ENCODE assay signal across 20 cellular contexts in genomic region chr6:139744891-139745290, GRCh38.
"Had no signal": no experiment of that assay in that cellular context is flagged by ENCODE, and none has a peak within 500 bp of the region (broad histone marks: within the 10 kb centered on the region; RNA-seq: fewer than 3 reads in every experiment).

No MANE protein-coding gene starts in this region.

- H3K4me3 Mint-ChIP-seq: activated CD8-positive, alpha-beta T cell treated with anti-CD3 and anti-CD28 coated beads, Interleukin-2, amount 10 ng/mL, durations not matched to agents 7 days and 5 days; activated naive CD8-positive, alpha-beta T cell; brain; immature natural killer cell; stimulated activated naive B cell treated with anti-CD40 and anti-IgM and Interleukin-4, amounts not matched to agents 10 μg/mL and 1 μg/mL and 100 μg/mL, for 72 hours had no signal

- H3K9ac ChIP-seq: parathyroid adenoma had no signal

- DNase-seq: activated CD4-positive, alpha-beta T cell treated with anti-CD3 and anti-CD28 coated beads for 48 hours; activated CD8-positive, alpha-beta memory T cell treated with anti-CD3 and anti-CD28 coated beads, Interleukin-2, amount 50 U/mL, for 4 hours; activated CD8-positive, alpha-beta T cell treated with anti-CD3 and anti-CD28 coated beads, Interleukin-2, amount 10 ng/mL, durations not matched to agents 7 days and 5 days; activated gamma-delta T cell; activated T-cell treated with anti-CD3 and anti-CD28 coated beads, Interleukin-2, amount 50 U/mL, for 48 hours; amygdala; cortex of kidney; effector CD4-positive, alpha-beta T cell; foreskin melanocyte; head of caudate nucleus; immature natural killer cell; stimulated activated CD4-positive, alpha-beta T cell treated with anti-CD3 and anti-CD28 coated beads, Interleukin-15, amount 100 ng/mL, for 24 hours; stimulated activated CD4-positive, alpha-beta T cell treated with anti-CD3 and anti-CD28 coated beads, Interleukin-4, amount 100 ng/mL, for 1 hour; stimulated activated naive B cell treated with anti-CD40 and anti-IgM and Interleukin-4, amounts not matched to agents 10 μg/mL and 1 μg/mL and 100 μg/mL, for 72 hours; substantia nigra; T-helper 2 cell; trophoblast cell had no signal

- H3K79me2 ChIP-seq: parathyroid adenoma had no signal

- H3K4me1 Mint-ChIP-seq: immature natural killer cell had no signal

- H3K9me3 Mint-ChIP-seq: brain; immature natural killer cell; stimulated activated naive B cell treated with anti-CD40 and anti-IgM and Interleukin-4, amounts not matched to agents 10 μg/mL and 1 μg/mL and 100 μg/mL, for 72 hours had no signal

- H3K27ac ChIP-seq: parathyroid adenoma had no signal

- H3K27ac Mint-ChIP-seq: activated CD8-positive, alpha-beta T cell treated with anti-CD3 and anti-CD28 coated beads, Interleukin-2, amount 10 ng/mL, durations not matched to agents 7 days and 5 days; activated naive CD8-positive, alpha-beta T cell; brain; immature natural killer cell; stimulated activated naive B cell treated with anti-CD40 and anti-IgM and Interleukin-4, amounts not matched to agents 10 μg/mL and 1 μg/mL and 100 μg/mL, for 72 hours had no signal

- ATAC-seq: activated CD8-positive, alpha-beta T cell treated with anti-CD3 and anti-CD28 coated beads, Interleukin-2, amount 10 ng/mL, durations not matched to agents 7 days and 5 days; stimulated activated naive B cell treated with anti-CD40 and anti-IgM and Interleukin-4, amounts not matched to agents 10 μg/mL and 1 μg/mL and 100 μg/mL, for 72 hours had no signal

- H3K36me3 Mint-ChIP-seq: activated naive CD8-positive, alpha-beta T cell; brain; immature natural killer cell; stimulated activated naive B cell treated with anti-CD40 and anti-IgM and Interleukin-4, amounts not matched to agents 10 μg/mL and 1 μg/mL and 100 μg/mL, for 72 hours had no signal
